Comparison of ENCODE assay signal across 8 cellular contexts in the genomic region with DNA sequence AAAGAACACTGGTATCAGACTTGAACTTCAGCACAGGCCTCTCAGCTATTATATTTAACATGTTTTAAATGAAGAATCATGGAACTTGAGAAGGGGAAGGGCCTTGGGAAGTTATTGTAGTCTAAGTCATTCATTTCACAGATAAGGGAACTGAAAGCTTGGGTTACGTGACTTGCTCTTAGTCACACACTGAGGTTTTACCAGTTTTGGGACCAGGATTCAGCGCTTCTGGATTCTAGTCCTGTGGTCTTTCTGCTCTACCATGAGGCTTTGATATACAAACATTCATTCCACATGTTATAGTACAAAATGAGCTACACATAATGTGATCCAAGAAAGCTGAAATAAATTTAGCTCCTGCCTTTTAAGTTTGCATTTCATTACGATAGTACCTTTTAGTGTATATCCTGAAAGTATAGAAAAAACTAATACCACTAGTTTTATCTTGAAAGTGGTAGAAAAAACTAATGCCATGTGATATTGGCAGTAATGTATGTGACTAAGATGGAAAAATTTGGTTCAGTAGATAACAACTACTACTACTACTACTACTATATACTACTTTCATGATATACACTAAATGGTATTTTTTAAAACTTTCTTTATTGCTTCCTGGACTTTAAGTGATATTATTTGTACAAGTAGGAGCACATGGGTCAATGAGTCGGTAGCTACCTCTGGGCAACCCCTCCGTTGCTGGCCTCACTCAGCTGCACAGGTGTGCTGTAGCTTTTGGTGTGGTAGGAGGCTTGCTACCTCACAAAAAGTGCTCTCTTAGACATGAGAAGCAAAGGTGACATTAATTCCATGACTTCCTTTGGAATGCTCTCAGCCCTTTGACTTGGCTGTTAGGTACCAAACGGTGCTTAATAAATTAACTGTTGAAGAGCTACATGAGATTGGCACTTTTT. TPM values are rescaled to one million over a fixed set of nuclear protein-coding genes. Genes with fewer than 3 reads are reported as not detected.
DNase-seq lines count a peak whose midpoint lies in the region; ATAC-seq and TF ChIP-seq lines count a peak whose summit lies in the region.

No MANE protein-coding gene starts in this region.

- H2AFZ ChIP-seq in neural progenitor cell (replicated peaks) = no peak overlapping the region

- no peaks in the 10 kb centered on the region for H3K9me3 Mint-ChIP-seq in activated T-helper 17 cell treated with anti-CD3 and anti-CD28 coated beads, Interleukin-2, amount 50 U/mL, for 72 hours
- no peaks in the 10 kb centered on the region for H3K9me3 Mint-ChIP-seq in neural progenitor cell

- peak; percentile 19 to 24 for DNase-seq in stimulated activated CD4-positive, alpha-beta T cell treated with anti-CD3 and anti-CD28 coated beads, Interleukin-15, amount 100 ng/mL, for 48 hours (ENCODE audit: low read depth in 2 of 2)
- DNase-seq in stimulated activated CD4-positive, alpha-beta T cell treated with anti-CD3 and anti-CD28 coated beads, Interleukin-12 subunit alpha, Interleukin-12 subunit beta, amount 100 ng/mL, for 4 hours = no peak
- peak in 2 of 3 donors; percentile 5 to 8 for DNase-seq in stimulated activated CD4-positive, alpha-beta T cell treated with anti-CD3 and anti-CD28 coated beads, TNF-alpha, amount 100 ng/mL, for 48 hours (ENCODE audit: low read depth in 3 of 3)
- no peak for DNase-seq in lower leg skin (ENCODE audit: low spot score in 2 of 2)
- DNase-seq in neural progenitor cell (ENCODE audit: low spot score) = no peak
- DNase-seq in effector CD4-positive, alpha-beta T cell = no peak

- H3K27ac Mint-ChIP-seq in activated T-helper 17 cell treated with anti-CD3 and anti-CD28 coated beads, Interleukin-2, amount 50 U/mL, for 72 hours = peak overlapping the region; percentile 81
- no peak overlapping the region for H3K27ac Mint-ChIP-seq in neural progenitor cell

- peak overlapping the region; percentile 48 for H3K4me3 Mint-ChIP-seq in activated T-helper 17 cell treated with anti-CD3 and anti-CD28 coated beads, Interleukin-2, amount 50 U/mL, for 72 hours
- H3K4me3 Mint-ChIP-seq in neural progenitor cell = no peak overlapping the region

- H4K20me1 ChIP-seq in neural progenitor cell (ENCODE audit: low read depth) = no peaks in the 10 kb centered on the region

- peaks cover 39% of the 10 kb centered on the region for H3K36me3 Mint-ChIP-seq in activated T-helper 17 cell treated with anti-CD3 and anti-CD28 coated beads, Interleukin-2, amount 50 U/mL, for 72 hours (ENCODE audit: low read depth)
- no peaks in the 10 kb centered on the region for H3K36me3 Mint-ChIP-seq in neural progenitor cell

- H3K27ac ChIP-seq in neural progenitor cell = no peak overlapping the region

- peaks cover 14% of the 10 kb centered on the region for H3K4me1 Mint-ChIP-seq in activated T-helper 17 cell treated with anti-CD3 and anti-CD28 coated beads, Interleukin-2, amount 50 U/mL, for 72 hours
- no peaks in the 10 kb centered on the region for H3K4me1 Mint-ChIP-seq in neural progenitor cell

- no peaks in the 10 kb centered on the region for H3K27me3 ChIP-seq in neural progenitor cell

- no peaks in the 10 kb centered on the region for H3K36me3 ChIP-seq in neural progenitor cell

- no peak overlapping the region for H3K4me3 ChIP-seq in lower leg skin (ENCODE audit: low read depth, poor library complexity, severe bottlenecking)
- H3K4me3 ChIP-seq in neural progenitor cell = no peak overlapping the region

- no peak overlapping the region for H3K9ac ChIP-seq in neural progenitor cell

- no peaks in the 10 kb centered on the region for H3F3A ChIP-seq in neural progenitor cell (ENCODE audit: low read depth)

- peak; percentile 89 for ATAC-seq in HG03159 (IDR thresholded peaks at IDR 0.05; ENCODE audit: unreplicated experiment)
- ATAC-seq in activated T-helper 17 cell treated with anti-CD3 and anti-CD28 coated beads, Interleukin-2, amount 50 U/mL, for 72 hours (replicated peaks) = peak; percentile 94

- H3K4me2 ChIP-seq in neural progenitor cell = no peak overlapping the region

- H3K27me3 Mint-ChIP-seq in activated T-helper 17 cell treated with anti-CD3 and anti-CD28 coated beads, Interleukin-2, amount 50 U/mL, for 72 hours = no peaks in the 10 kb centered on the region
- no peaks in the 10 kb centered on the region for H3K27me3 Mint-ChIP-seq in neural progenitor cell (ENCODE audit: insufficient read depth, low read depth)

- no peak for TF ChIP-seq POLR2A in lower leg skin (IDR thresholded peaks at IDR 0.05)

- H3K9me3 ChIP-seq in neural progenitor cell (ENCODE audit: low read depth) = no peaks in the 10 kb centered on the region

- intact Hi-C loops in lower leg skin (cut with DNase I; ENCODE audit: low total_unique reads) = no loop called here

- TF ChIP-seq CTCF in lower leg skin (IDR thresholded peaks at IDR 0.05) (no peak), neural progenitor cell (IDR thresholded peaks at IDR 0.05) (no peak)

- WGBS in lower leg skin, 2 donors = 83% methylated on average over 6 of the region's 6 CpGs

- H3K4me1 ChIP-seq in neural progenitor cell = no peaks in the 10 kb centered on the region

- H3K79me2 ChIP-seq in neural progenitor cell (ENCODE audit: low read depth) = no peaks in the 10 kb centered on the region

RNA-seq across cellular contexts. Expression of a gene that starts 40.7 kb away (rescaled TPM):
- total RNA-seq in activated T-helper 17 cell treated with anti-CD3 and anti-CD28 coated beads, Interleukin-2, amount 50 U/mL, for 72 hours = 1 to 10 TPM in 1 of 2 donors, not detected in 1; 1.1 TPM
- 1 to 10 TPM in 3 of 4 donors, under 1 TPM in 1; 0.55 to 1.8 (median 1.2) TPM for total RNA-seq in lower leg skin
- total RNA-seq in neural progenitor cell (ENCODE audit: low replicate concordance) = 3.6 and 4.3 TPM in 2 replicates

Comparison
In these comparisons a context has a peak if more than half of its experiments do, and no peak if none do; other contexts are left out.
1. DNase-seq: peak in stimulated activated CD4-positive, alpha-beta T cell treated with anti-CD3 and anti-CD28 coated beads, Interleukin-15, amount 100 ng/mL, for 48 hours (2 of 2) and stimulated activated CD4-positive, alpha-beta T cell treated with anti-CD3 and anti-CD28 coated beads, TNF-alpha, amount 100 ng/mL, for 48 hours (2 of 3); none in stimulated activated CD4-positive, alpha-beta T cell treated with anti-CD3 and anti-CD28 coated beads, Interleukin-12 subunit alpha, Interleukin-12 subunit beta, amount 100 ng/mL, for 4 hours (single experiment), lower leg skin (0 of 2), neural progenitor cell (single experiment) and effector CD4-positive, alpha-beta T cell (single experiment).